Comparison of ENCODE assay signal across 8 cellular contexts in the genomic region with DNA sequence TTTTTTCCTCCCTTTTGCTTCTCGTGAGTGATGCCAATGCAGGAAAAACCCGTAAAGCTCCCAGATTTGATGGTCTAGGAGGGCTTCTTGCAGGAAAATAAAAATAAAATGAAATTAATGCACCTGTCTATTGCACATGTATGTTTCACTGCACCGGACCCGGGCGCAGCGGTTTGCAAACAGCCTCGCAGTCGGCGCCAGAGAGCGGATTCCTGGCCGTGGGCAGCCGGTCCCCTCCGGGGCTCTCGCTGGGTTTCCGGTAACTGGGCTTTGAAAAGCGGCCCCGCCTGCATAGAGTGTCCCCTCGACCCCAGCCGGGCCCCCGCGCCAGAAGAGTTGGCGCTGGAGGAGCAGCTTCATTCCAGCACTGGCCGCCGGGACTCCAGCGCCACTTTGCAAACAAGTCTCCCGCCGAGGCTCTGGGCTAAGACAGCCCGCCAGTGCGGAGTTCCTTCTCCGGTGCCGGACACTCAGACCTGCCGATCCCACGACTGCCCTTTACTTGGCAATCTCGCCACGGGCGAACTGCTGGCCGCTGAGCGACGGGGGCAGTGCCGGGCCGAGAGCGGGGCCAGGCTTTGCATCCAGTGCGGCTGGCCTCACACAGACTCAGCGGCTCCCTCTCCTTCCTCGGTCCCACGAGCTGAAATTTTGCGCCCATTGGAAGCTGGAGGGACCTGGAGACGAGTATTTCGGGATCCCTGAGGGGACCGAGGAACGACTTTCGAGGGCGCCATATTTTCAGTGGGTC. TPM values are rescaled to one million over a fixed set of nuclear protein-coding genes. Genes with fewer than 3 reads are reported as not detected.
DNase-seq lines count a peak whose midpoint lies in the region; ATAC-seq, FAIRE-seq and TF ChIP-seq lines count a peak whose summit lies in the region.

No MANE protein-coding gene starts in this region.

- H3K27ac ChIP-seq in A673 (ENCODE audit: low read depth, low read length, poor library complexity, severe bottlenecking) = no peak overlapping the region
- H3K27ac ChIP-seq in HUES48 (ENCODE audit: low read depth, low read length) = peak overlapping the region; percentile 47
- peak overlapping the region; percentile 85 for H3K27ac ChIP-seq in VCaP
- H3K27ac ChIP-seq in left lung = peak overlapping the region; percentile 53 to 76

- CTCF ChIA-PET in A673 (lab: Charles Lee) = no interaction called here

- peaks cover 30% of the 10 kb centered on the region for H3K27me3 ChIP-seq in A673 (replicated peaks; ENCODE audit: insufficient read depth, low read depth, low read length, poor library complexity)
- H3K27me3 ChIP-seq in HUES48 (ENCODE audit: control insufficient read depth, insufficient read depth, low read length) = peaks cover 24% of the 10 kb centered on the region
- H3K27me3 ChIP-seq in left lung = peaks cover 0 to 34% of the 10 kb centered on the region in 2 donors

- H3K4me3 ChIP-seq in A673 (ENCODE audit: low read depth, low read length, poor library complexity, severe bottlenecking) (peak overlapping the region; percentile 90), HUES48 (ENCODE audit: low read depth, low read length) (peak overlapping the region; percentile 99), left lung (peak overlapping the region; percentile 79 to 89)

- no peaks in the 10 kb centered on the region for H3K36me3 ChIP-seq in A673 (ENCODE audit: insufficient read depth, low read length, poor library complexity, severe bottlenecking)
- no peaks in the 10 kb centered on the region for H3K36me3 ChIP-seq in HUES48 (ENCODE audit: control insufficient read depth, insufficient read depth, low read length)
- no peaks in the 10 kb centered on the region for H3K36me3 ChIP-seq in left lung

- intact Hi-C loops in A673 (cut with micrococcal nuclease; ENCODE audit: unreplicated experiment) (loop anchor here (2.0 to 10.0 kb wide), 2 partner anchors 144 to 258 kb away; no protein-coding TSS in a partner anchor), left lung (cut with DNase I) (loop anchor here in 1 of 2 donors (10.0 kb wide), 1 partner anchor 264 kb away; no protein-coding TSS in a partner anchor)
- intact Hi-C loops in dendritic cell treated with granulocyte-macrophage colony-stimulating factor and Interleukin-4, amounts not matched to agents 40 ng/mL and 50 ng/mL, for 4 days (cut with micrococcal nuclease) = loop anchor here (10.0 kb wide), 1 partner anchor 304 kb away; no protein-coding TSS in a partner anchor

- no peak for FAIRE-seq in GM12892 (lab: Jason Lieb, UNC)

- peak; percentile 45 for DNase-seq in A673 (ENCODE audit: low spot score)
- peak; percentile 31 for DNase-seq in GM12892 (ENCODE audit: insufficient read length)
- peak; percentile 50 to 84 for DNase-seq in left lung
- peak; percentile 32 for DNase-seq in stimulated activated CD4-positive, alpha-beta T cell treated with anti-CD3 and anti-CD28 coated beads, Interleukin-4, amount 100 ng/mL, for 1 hour

- POLR2A ChIA-PET in A673 (lab: Charles Lee; ENCODE audit: low non-redundant PET) = no interaction called here

- no peak for TF ChIP-seq POLR2A in GM12892 (IDR thresholded peaks at IDR 0.05; ENCODE audit: low read depth, low read length)

- peaks cover 26% of the 10 kb centered on the region for H3K4me1 Mint-ChIP-seq in dendritic cell treated with granulocyte-macrophage colony-stimulating factor and Interleukin-4, amounts not matched to agents 40 ng/mL and 50 ng/mL, for 4 days (ENCODE audit: low read depth)

- H3K9me3 Mint-ChIP-seq in dendritic cell treated with granulocyte-macrophage colony-stimulating factor and Interleukin-4, amounts not matched to agents 40 ng/mL and 50 ng/mL, for 4 days = no peaks in the 10 kb centered on the region

- 0 out of 2 replicates have a peak, but pooled peaks have one; percentile 17 for TF ChIP-seq CTCF in A673 (conservative IDR thresholded peaks at IDR 0.05; ENCODE audit: low read depth, low read length)
- peak; percentile 17; the same call in 1 of the 2 replicates for TF ChIP-seq CTCF in VCaP (conservative IDR thresholded peaks at IDR 0.05)
- TF ChIP-seq CTCF in left lung (IDR thresholded peaks at IDR 0.05) = no peak

- H3K36me3 Mint-ChIP-seq in dendritic cell treated with granulocyte-macrophage colony-stimulating factor and Interleukin-4, amounts not matched to agents 40 ng/mL and 50 ng/mL, for 4 days (ENCODE audit: low read depth) = peaks cover 11% of the 10 kb centered on the region

- BruUV-seq in A673 (replicated peaks; lab: Mats Ljungman, UMichigan) = no TSS peak

- peak overlapping the region; percentile 76 for H3K27ac Mint-ChIP-seq in dendritic cell treated with granulocyte-macrophage colony-stimulating factor and Interleukin-4, amounts not matched to agents 40 ng/mL and 50 ng/mL, for 4 days

- ATAC-seq in left lung (peak; percentile 61), HG03457 (IDR thresholded peaks at IDR 0.05; ENCODE audit: unreplicated experiment) (no peak)

- peak overlapping the region; percentile 10; the same call in 1 of the 2 replicates for H3K9ac ChIP-seq in HUES48 (ENCODE audit: low read depth, low read length)

- H3K4me3 Mint-ChIP-seq in dendritic cell treated with granulocyte-macrophage colony-stimulating factor and Interleukin-4, amounts not matched to agents 40 ng/mL and 50 ng/mL, for 4 days = peak overlapping the region; percentile 96

- H3K27me3 Mint-ChIP-seq in dendritic cell treated with granulocyte-macrophage colony-stimulating factor and Interleukin-4, amounts not matched to agents 40 ng/mL and 50 ng/mL, for 4 days = peaks cover 38% of the 10 kb centered on the region

- H3K4me1 ChIP-seq in A673 (ENCODE audit: insufficient read depth, low read length, poor library complexity, severe bottlenecking) (peaks cover 4% of the 10 kb centered on the region), HUES48 (ENCODE audit: control insufficient read depth, insufficient read depth, low read length) (peaks cover 11% of the 10 kb centered on the region), left lung (peaks cover 4 to 31% of the 10 kb centered on the region in 2 donors)

- H3K9me3 ChIP-seq in A673 (ENCODE audit: low read depth, low read length, poor library complexity, severe bottlenecking) (no peaks in the 10 kb centered on the region), HUES48 (ENCODE audit: control insufficient read depth, insufficient read depth, low read length) (no peaks in the 10 kb centered on the region), left lung (no peaks in the 10 kb centered on the region)

RNA-seq across cellular contexts. Expression of a gene that starts 0.6 kb away (rescaled TPM):
- total RNA-seq in A673 (2021) (6.4 and 8.0 TPM in 2 replicates), left lung (10 to 100 TPM; 10.8 to 15.2 TPM)
- polyA plus RNA-seq in GM12892 (2012; ENCODE audit: missing spikeins) = 0.06 TPM

Comparison
In these comparisons a context has a peak if more than half of its experiments do, and no peak if none do; other contexts are left out.
1. CTCF ChIP-seq: peak in A673 (single experiment) and VCaP (single experiment); none in left lung (0 of 2).
2. Peak in every context shown above with its lines, with median percentiles within 50 percentile points of each other: DNase-seq and H3K4me3 ChIP-seq.